ENCODE assay signal across 1 cellular context in the genomic region with DNA sequence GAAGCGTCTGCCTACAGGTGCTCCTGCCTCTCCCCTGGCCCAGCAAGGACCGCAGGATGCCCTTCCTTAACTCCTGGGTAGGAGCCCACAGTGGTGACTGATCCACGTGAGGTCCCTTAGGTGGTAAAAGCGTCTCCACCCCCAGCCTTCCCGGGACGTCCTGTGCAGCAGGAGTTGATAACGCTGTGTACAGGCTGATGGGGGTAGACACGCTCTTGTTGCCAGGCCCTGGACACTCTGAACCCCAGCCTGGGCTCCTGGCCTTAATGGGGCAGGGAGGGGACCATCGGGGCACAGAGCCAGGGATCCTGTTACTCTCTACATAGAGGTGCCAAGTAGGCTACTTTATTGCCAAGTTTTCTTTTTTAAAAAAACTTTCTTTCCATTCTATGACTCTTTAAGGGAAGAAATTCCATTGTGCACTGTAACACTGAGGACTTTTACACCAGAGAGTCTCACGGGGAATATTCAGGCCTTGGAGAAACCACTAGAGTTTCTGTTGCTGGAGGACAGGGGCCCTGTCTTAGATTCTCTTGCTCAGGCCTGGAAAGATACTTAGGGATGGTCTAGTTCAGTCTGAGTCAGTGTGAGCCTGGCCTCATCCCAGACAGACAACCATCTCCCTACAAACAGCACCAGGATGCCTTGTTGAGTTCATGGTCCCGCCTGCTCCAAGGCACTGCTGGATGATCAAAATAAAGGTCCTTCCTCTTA.
TF ChIP-seq lines count a peak whose summit lies in the region.

No MANE protein-coding gene starts in this region.

TF ChIP-seq in H1, 55 proteins besides CTCF, POLR2A, EP300 and RAD21:
- TF ChIP-seq BACH1 (IDR thresholded peaks at IDR 0.05; ENCODE audit: low read length) (no peak), SP2 (IDR thresholded peaks at IDR 0.05; ENCODE audit: low read length) (no peak), SIX5 (IDR thresholded peaks at IDR 0.05; ENCODE audit: low read depth, low read length) (no peak), CREB1 (IDR thresholded peaks at IDR 0.05) (no peak), POU5F1 (IDR thresholded peaks at IDR 0.05; ENCODE audit: low read depth, low read length) (no peak), TBP (IDR thresholded peaks at IDR 0.05; ENCODE audit: low read depth, low read length) (no peak), TEAD4 (IDR thresholded peaks at IDR 0.05; ENCODE audit: low read depth, low read length) (no peak), CHD7 (IDR thresholded peaks at IDR 0.05; ENCODE audit: insufficient replicate concordance, low read length) (no peak), CTBP2 (IDR thresholded peaks at IDR 0.05; ENCODE audit: borderline replicate concordance, insufficient read depth, insufficient read length, low read length) (no peak)
